21 cellular contexts compared by ENCODE assay signal in genomic region chr15:37081985-37082384, GRCh38. TPM values are rescaled to one million over a fixed set of nuclear protein-coding genes. Genes with fewer than 3 reads are reported as not detected.
A peak's percentile ranks its signal among the peaks of the same experiment; 100 is the strongest.
DNase-seq lines count a peak whose midpoint lies in the region; ATAC-seq and TF ChIP-seq lines count a peak whose summit lies in the region.
"Had no signal": no experiment of that assay in that cellular context is flagged by ENCODE, and none has a peak within 500 bp of the region (broad histone marks: within the 10 kb centered on the region; RNA-seq: fewer than 3 reads in every experiment).

No MANE protein-coding gene starts in this region.

- H3K9me3 Mint-ChIP-seq in type B pancreatic cell: no peaks in the 10 kb centered on the region
- H3K9me3 Mint-ChIP-seq: activated naive CD8-positive, alpha-beta T cell treated with anti-CD3 and anti-CD28 coated beads, Interleukin-2, amount 10 ng/mL, durations not matched to agents 7 days and 5 days; activated T-helper 2 cell treated with anti-CD3 and anti-CD28 coated beads, Interferon-gamma antibody, Interleukin-2, Interleukin-4, amounts not matched to agents 10 μg/mL and 5 μg/mL and 100 μg/mL, durations not matched to agents 14 hours and 24 hours and 36 hours; memory B cell; neural crest cell; stimulated activated effector memory CD8-positive, alpha-beta T cell treated with anti-CD3 and anti-CD28 coated beads, Interleukin-12 subunit alpha, Interleukin-12 subunit beta, amount 100 ng/mL, for 72 hours had no signal

- H3K4me1 Mint-ChIP-seq in type B pancreatic cell (ENCODE audit: unreplicated experiment): peaks cover 71% of the 10 kb centered on the region
- H3K4me1 Mint-ChIP-seq: activated naive CD8-positive, alpha-beta T cell treated with anti-CD3 and anti-CD28 coated beads, Interleukin-2, amount 10 ng/mL, durations not matched to agents 7 days and 5 days; stimulated activated effector memory CD8-positive, alpha-beta T cell treated with anti-CD3 and anti-CD28 coated beads, Interleukin-12 subunit alpha, Interleukin-12 subunit beta, amount 100 ng/mL, for 72 hours had no signal

- intact Hi-C loops in body of pancreas (cut with DNase I): no loop called here

- no peak for TF ChIP-seq CTCF in body of pancreas (IDR thresholded peaks at IDR 0.05)
- TF ChIP-seq CTCF in cardiac muscle cell (IDR thresholded peaks at IDR 0.05; ENCODE audit: low read depth, low read length): no peak
- TF ChIP-seq CTCF in type B pancreatic cell (conservative IDR thresholded peaks at IDR 0.05): no peak

- DNase-seq in body of pancreas (no peak), cardiac muscle cell (ENCODE audit: low read depth in 1 of 2, low spot score in 1 of 2) (peak in 1 of 2 donors; percentile 80), type B pancreatic cell (ENCODE audit: extremely low spot score, unreplicated experiment) (no peak)
- DNase-seq: activated naive CD8-positive, alpha-beta T cell treated with anti-CD3 and anti-CD28 coated beads, Interleukin-2, amount 10 ng/mL, durations not matched to agents 7 days and 5 days; central memory CD4-positive, alpha-beta T cell; DMS79 treated with DMSO at 0.1 percent for 48 hours; NCI-H187 treated with DMSO at 0.1 percent for 48 hours; NK-92 treated with Interleukin-12 subunit alpha and Interleukin-12 subunit beta, amount 100 ng/mL, for 24 hours; T-helper 9 cell had no signal

- H3K36me3 Mint-ChIP-seq in type B pancreatic cell: peaks cover 65% of the 10 kb centered on the region
- H3K36me3 Mint-ChIP-seq: activated naive CD8-positive, alpha-beta T cell treated with anti-CD3 and anti-CD28 coated beads, Interleukin-2, amount 10 ng/mL, durations not matched to agents 7 days and 5 days; memory B cell; stimulated activated effector memory CD8-positive, alpha-beta T cell treated with anti-CD3 and anti-CD28 coated beads, Interleukin-12 subunit alpha, Interleukin-12 subunit beta, amount 100 ng/mL, for 72 hours had no signal

- no peak for TF ChIP-seq POLR2A in body of pancreas (IDR thresholded peaks at IDR 0.05)

- H3K27ac Mint-ChIP-seq in type B pancreatic cell: peak overlapping the region; percentile 42
- H3K27ac Mint-ChIP-seq: activated naive CD8-positive, alpha-beta T cell treated with anti-CD3 and anti-CD28 coated beads, Interleukin-2, amount 10 ng/mL, durations not matched to agents 7 days and 5 days; activated T-helper 2 cell treated with anti-CD3 and anti-CD28 coated beads, Interferon-gamma antibody, Interleukin-2, Interleukin-4, amounts not matched to agents 10 μg/mL and 5 μg/mL and 100 μg/mL, durations not matched to agents 14 hours and 24 hours and 36 hours; memory B cell; stimulated activated effector memory CD8-positive, alpha-beta T cell treated with anti-CD3 and anti-CD28 coated beads, Interleukin-12 subunit alpha, Interleukin-12 subunit beta, amount 100 ng/mL, for 72 hours had no signal

- H3K9me3 ChIP-seq in body of pancreas: no peaks in the 10 kb centered on the region
- H3K9me3 ChIP-seq in cardiac muscle cell (ENCODE audit: low read depth): no peaks in the 10 kb centered on the region
- H3K9me3 ChIP-seq in muscle layer of duodenum (ENCODE audit: control insufficient read depth in 1 of 2, low read length in 2 of 2): no peaks in the 10 kb centered on the region
- H3K9me3 ChIP-seq: thoracic aorta had no signal

- no peaks in the 10 kb centered on the region for H3K27me3 ChIP-seq in body of pancreas
- no peaks in the 10 kb centered on the region for H3K27me3 ChIP-seq in cardiac muscle cell
- no peaks in the 10 kb centered on the region for H3K27me3 ChIP-seq in muscle layer of duodenum (ENCODE audit: low read depth, low read length)

- H3K27me3 Mint-ChIP-seq in type B pancreatic cell: no peaks in the 10 kb centered on the region
- H3K27me3 Mint-ChIP-seq: activated naive CD8-positive, alpha-beta T cell treated with anti-CD3 and anti-CD28 coated beads, Interleukin-2, amount 10 ng/mL, durations not matched to agents 7 days and 5 days had no signal

- peaks cover 25% of the 10 kb centered on the region for H3K4me1 ChIP-seq in body of pancreas
- peaks cover 58% of the 10 kb centered on the region for H3K4me1 ChIP-seq in cardiac muscle cell (ENCODE audit: low read depth)
- H3K4me1 ChIP-seq in muscle layer of duodenum (ENCODE audit: control insufficient read depth in 1 of 2, insufficient read depth in 2 of 2, low read length in 2 of 2): peaks cover 9 to 43% of the 10 kb centered on the region in 2 donors

- no peak overlapping the region for H3K4me3 ChIP-seq in body of pancreas
- no peak overlapping the region for H3K4me3 ChIP-seq in cardiac muscle cell
- H3K4me3 ChIP-seq in muscle layer of duodenum (ENCODE audit: low read depth in 1 of 2, low read length in 2 of 2): no peak overlapping the region
- H3K4me3 ChIP-seq: K562, thoracic aorta had no signal

- H3K27ac ChIP-seq in body of pancreas: peak overlapping the region in 3 of 4 donors; percentile 58 to 73 (median 65)
- peak overlapping the region; percentile 65 for H3K27ac ChIP-seq in cardiac muscle cell
- peak overlapping the region; percentile 70 for H3K27ac ChIP-seq in muscle layer of duodenum (ENCODE audit: low read length)
- H3K27ac ChIP-seq: thoracic aorta had no signal

- H3K36me3 ChIP-seq in body of pancreas (replicated peaks in 1 of 2; ENCODE audit: insufficient read depth in 1 of 2, low read depth in 2 of 2) (peaks cover 0 to 2% of the 10 kb centered on the region in 2 donors), cardiac muscle cell (peaks cover 90% of the 10 kb centered on the region), muscle layer of duodenum (ENCODE audit: control insufficient read depth in 1 of 2, insufficient read depth in 2 of 2, low read length in 2 of 2) (peaks cover 0 to 12% of the 10 kb centered on the region in 2 donors)

- 62 to 75% methylated on average over 5 of the region's 5 CpGs for WGBS in body of pancreas, 2 donors

- ATAC-seq in body of pancreas (peak; percentile 69), GM19324 (IDR thresholded peaks at IDR 0.05; ENCODE audit: low FRiP score, unreplicated experiment) (no peak), HG03520 (IDR thresholded peaks at IDR 0.05; ENCODE audit: unreplicated experiment) (no peak), GM18870 (IDR thresholded peaks at IDR 0.05; ENCODE audit: unreplicated experiment) (no peak)
- ATAC-seq: activated CD4-positive, CD25-positive, alpha-beta regulatory T cell treated with anti-CD3 and anti-CD28 coated beads, Interleukin-2, amount 50 U/mL, for 24 hours; K562; stimulated activated effector memory CD8-positive, alpha-beta T cell treated with anti-CD3 and anti-CD28 coated beads, Interleukin-12 subunit alpha, Interleukin-12 subunit beta, amount 100 ng/mL, for 72 hours had no signal

- H3K4me3 Mint-ChIP-seq in type B pancreatic cell: peak overlapping the region; percentile 70
- H3K4me3 Mint-ChIP-seq: activated naive CD8-positive, alpha-beta T cell treated with anti-CD3 and anti-CD28 coated beads, Interleukin-2, amount 10 ng/mL, durations not matched to agents 7 days and 5 days; memory B cell; neural crest cell; stimulated activated effector memory CD8-positive, alpha-beta T cell treated with anti-CD3 and anti-CD28 coated beads, Interleukin-12 subunit alpha, Interleukin-12 subunit beta, amount 100 ng/mL, for 72 hours had no signal

RNA-seq across cellular contexts. Expression of gene MEIS2, which starts 18.4 kb away (rescaled TPM):
- 10 to 100 TPM; 11.9 to 86.0 TPM for total RNA-seq in body of pancreas
- total RNA-seq in cardiac muscle cell: 326 and 432 TPM in 2 replicates
- 224 and 249 TPM in 2 replicates for polyA plus RNA-seq in cardiac muscle cell
- 152 and 211 TPM in 2 replicates for total RNA-seq in type B pancreatic cell (ENCODE audit: low replicate concordance)
- total RNA-seq: activated CD8-positive, alpha-beta memory T cell treated with anti-CD3 and anti-CD28 coated beads for 36 hours; activated naive CD8-positive, alpha-beta T cell treated with anti-CD3 and anti-CD28 coated beads, Interleukin-2, amount 10 ng/mL, durations not matched to agents 7 days and 5 days; activated T-helper 2 cell treated with anti-CD3 and anti-CD28 coated beads, Interferon-gamma antibody, Interleukin-2, Interleukin-4, amounts not matched to agents 10 μg/mL and 5 μg/mL and 100 μg/mL, durations not matched to agents 14 hours and 24 hours and 36 hours had no signal
